Comparison of ENCODE assay signal across 12 cellular contexts in the genomic region with DNA sequence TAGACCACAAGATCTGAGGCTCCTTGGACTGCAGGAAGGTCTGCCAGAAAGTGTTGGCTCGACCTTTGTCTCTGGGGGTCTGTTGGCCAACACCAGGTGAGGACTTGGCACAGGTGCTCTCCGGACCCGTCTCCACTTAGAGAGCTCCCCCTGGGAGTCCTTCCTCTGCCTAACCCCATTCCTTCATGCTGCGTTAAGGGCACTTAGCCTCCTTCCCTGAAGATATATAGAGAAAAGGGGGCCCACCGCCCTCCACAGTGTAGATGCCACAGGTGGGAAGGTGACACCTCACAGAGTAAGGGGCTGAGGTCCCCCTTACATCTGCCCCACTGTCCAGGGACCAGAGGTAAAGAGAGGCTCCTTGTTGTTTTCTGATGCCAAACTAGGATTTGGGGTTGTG. TPM values are rescaled to one million over a fixed set of nuclear protein-coding genes. Genes with fewer than 3 reads are reported as not detected.
"Had no signal": no experiment of that assay in that cellular context is flagged by ENCODE, and none has a peak within 500 bp of the region (broad histone marks: within the 10 kb centered on the region; RNA-seq: fewer than 3 reads in every experiment).

No MANE protein-coding gene starts in this region.

- H3K27ac ChIP-seq: hepatocyte, upper lobe of left lung had no signal

- H3K4me2 ChIP-seq: hepatocyte had no signal

- H3K36me3 Mint-ChIP-seq: activated naive CD4-positive, alpha-beta T cell treated with anti-CD3 and anti-CD28 coated beads, Interleukin-2, amount 50 U/mL, for 72 hours; naive thymus-derived CD4-positive, alpha-beta T cell had no signal

- H3K4me3 ChIP-seq: hepatocyte, ovary, upper lobe of left lung had no signal

- H3K36me3 ChIP-seq: ovary, upper lobe of left lung had no signal

- H3K27me3 ChIP-seq: hepatocyte, ovary, upper lobe of left lung had no signal

- H3K4me3 Mint-ChIP-seq: naive thymus-derived CD4-positive, alpha-beta T cell; T-helper 17 cell had no signal

- H2AFZ ChIP-seq: hepatocyte had no signal

- H3K27ac Mint-ChIP-seq: activated naive CD4-positive, alpha-beta T cell treated with anti-CD3 and anti-CD28 coated beads, Interleukin-2, amount 50 U/mL, for 72 hours; T-helper 17 cell had no signal

- FAIRE-seq: endometrium, TTC549 had no signal

- H3K9me3 Mint-ChIP-seq: activated naive CD4-positive, alpha-beta T cell treated with anti-CD3 and anti-CD28 coated beads, Interleukin-2, amount 50 U/mL, for 72 hours; naive thymus-derived CD4-positive, alpha-beta T cell had no signal

- H3K9me3 ChIP-seq: ovary, upper lobe of left lung had no signal

- DNase-seq: activated gamma-delta T cell; cortex of kidney; naive thymus-derived CD4-positive, alpha-beta T cell; stimulated activated naive CD4-positive, alpha-beta T cell treated with Interleukin-2 at 50 U/mL for 16 hours; T-helper 17 cell; upper lobe of left lung had no signal

- ATAC-seq: activated naive CD4-positive, alpha-beta T cell treated with anti-CD3 and anti-CD28 coated beads, Interleukin-2, amount 50 U/mL, for 72 hours; esophagus mucosa; naive thymus-derived CD4-positive, alpha-beta T cell; T-helper 17 cell had no signal

RNA-seq across cellular contexts. Expression of a gene that starts 8.2 kb away (rescaled TPM):
- total RNA-seq: naive thymus-derived CD4-positive, alpha-beta T cell; T-helper 17 cell had no signal
- polyA plus RNA-seq: naive thymus-derived CD4-positive, alpha-beta T cell had no signal
